Comparison of ENCODE assay signal across 18 cellular contexts in the genomic region with DNA sequence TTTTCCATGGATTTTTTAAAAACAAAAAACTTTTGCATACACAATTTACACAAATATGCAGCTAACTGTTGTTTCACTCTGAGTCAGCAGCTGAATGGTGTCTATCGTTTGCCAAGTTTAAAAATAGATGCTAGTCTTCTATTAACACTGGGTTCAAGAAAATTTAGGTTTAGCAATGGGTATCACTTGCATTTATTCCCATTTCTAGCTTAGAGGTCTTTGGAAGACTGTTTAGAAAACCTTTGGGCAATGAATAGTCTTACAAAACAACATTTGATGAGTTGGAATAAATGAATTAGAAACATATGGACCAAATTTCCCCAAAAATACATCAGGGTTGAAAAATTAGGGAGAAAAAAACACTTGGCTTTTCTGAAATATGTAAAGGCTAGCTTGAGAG.
"Had no signal": no experiment of that assay in that cellular context is flagged by ENCODE, and none has a peak within 500 bp of the region (broad histone marks: within the 10 kb centered on the region; RNA-seq: fewer than 3 reads in every experiment).

No MANE protein-coding gene starts in this region.

- DNase-seq: activated CD4-positive, alpha-beta T cell treated with anti-CD3 and anti-CD28 coated beads for 4 hours; activated CD8-positive, alpha-beta memory T cell treated with anti-CD3 and anti-CD28 coated beads, Interleukin-2, amount 50 U/mL, for 4 hours; activated CD8-positive, alpha-beta T cell treated with anti-CD3 and anti-CD28 coated beads for 36 hours; activated gamma-delta T cell; activated T-cell treated with anti-CD3 and anti-CD28 coated beads, Interleukin-2, amount 50 U/mL, for 72 hours; amygdala; brain microvascular endothelial cell; cortex of kidney; effector CD8-positive, alpha-beta T cell; hypothalamus; left ventricle myocardium inferior; stimulated activated CD4-positive, alpha-beta T cell treated with anti-CD3 and anti-CD28 coated beads, Interleukin-15, amount 100 ng/mL, for 24 hours; stimulated activated CD4-positive, alpha-beta T cell treated with anti-CD3 and anti-CD28 coated beads, Interleukin-4, amount 100 ng/mL, for 24 hours; stimulated activated CD8-positive, alpha-beta memory T cell treated with anti-CD3 and anti-CD28 coated beads, Interleukin-4, amount 100 ng/mL, for 48 hours; stimulated activated naive CD4-positive, alpha-beta T cell treated with Interleukin-2 at 50 U/mL for 16 hours had no signal

- ATAC-seq: activated CD8-positive, alpha-beta T cell treated with anti-CD3 and anti-CD28 coated beads for 36 hours; activated naive CD4-positive, alpha-beta T cell treated with anti-CD3 and anti-CD28 coated beads, Interleukin-2, amount 50 U/mL, for 72 hours; activated T-cell treated with anti-CD3 and anti-CD28 coated beads, Interleukin-2, amount 50 U/mL, for 72 hours; natural killer cell treated with Interleukin-12 subunit alpha and Interleukin-12 subunit beta and Interleukin-15 and Interleukin-18, amount 100 ng/mL, for 72 hours; WTC11 had no signal
